ENCODE assay signal across 36 cellular contexts in the genomic region with DNA sequence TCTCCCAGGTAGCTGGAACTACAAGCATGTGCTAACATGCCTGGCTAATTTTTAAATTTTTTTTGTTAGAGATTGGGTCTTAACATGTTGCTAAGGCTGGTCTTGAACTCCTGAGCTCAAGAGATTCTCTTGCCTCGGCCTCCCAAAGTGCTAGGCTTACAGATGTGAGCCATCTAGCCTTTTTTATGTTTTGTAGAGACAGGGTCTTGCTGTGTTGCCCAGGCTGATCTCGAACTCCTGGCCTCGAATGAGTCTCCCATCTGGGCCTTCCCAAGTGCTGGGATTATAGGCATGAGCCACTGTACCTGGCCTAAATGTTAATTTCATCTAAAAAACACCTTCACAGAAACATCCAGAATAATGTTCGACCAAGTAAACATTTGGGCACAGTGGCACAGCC. TPM values are rescaled to one million over a fixed set of nuclear protein-coding genes. Genes with fewer than 3 reads are reported as not detected.
DNase-seq lines count a peak whose midpoint lies in the region; ATAC-seq, FAIRE-seq and TF ChIP-seq lines count a peak whose summit lies in the region.
"Had no signal": no experiment of that assay in that cellular context is flagged by ENCODE, and none has a peak within 500 bp of the region (broad histone marks: within the 10 kb centered on the region; RNA-seq: fewer than 3 reads in every experiment).

No MANE protein-coding gene starts in this region.

- peaks cover 8% of the 10 kb centered on the region for H3K9me3 Mint-ChIP-seq in WTC11
- no peaks in the 10 kb centered on the region for H3K9me3 Mint-ChIP-seq in chondrocyte (ENCODE audit: low read depth)
- H3K9me3 Mint-ChIP-seq in CD8-positive, alpha-beta memory T cell = peaks cover 0 to 2% (median 0%) of the 10 kb centered on the region in 5 donors
- H3K9me3 Mint-ChIP-seq: CD4-positive, alpha-beta T cell; CD8-positive, alpha-beta T cell had no signal

- H3K4me3 Mint-ChIP-seq in WTC11 (no peak overlapping the region), chondrocyte (ENCODE audit: unreplicated experiment) (no peak overlapping the region)
- H3K4me3 Mint-ChIP-seq in CD8-positive, alpha-beta memory T cell = no peak overlapping the region
- H3K4me3 Mint-ChIP-seq: B cell; CD14-positive monocyte; CD4-positive, alpha-beta memory T cell; CD4-positive, alpha-beta T cell; CD4-positive, CD25-positive, alpha-beta regulatory T cell; CD8-positive, alpha-beta T cell had no signal

- H3K4ac ChIP-seq in trophoblast cell (ENCODE audit: low read depth, low read length) (peak overlapping the region; percentile 90), mesenchymal stem cell (ENCODE audit: low read depth in 1 of 2, low read length in 2 of 2) (no peak overlapping the region)

- H2BK5ac ChIP-seq in trophoblast cell (ENCODE audit: low read depth, low read length, poor library complexity) (no peak overlapping the region), mesenchymal stem cell (ENCODE audit: low read depth, low read length, poor library complexity, severe bottlenecking) (no peak overlapping the region)

- no peak for DNase-seq in WTC11 (ENCODE audit: low spot score)
- DNase-seq in K562 (ENCODE audit: extremely low read depth in 1 of 4, low spot score in 3 of 4) = no peak
- no peak for DNase-seq in chondrocyte (ENCODE audit: low spot score)
- no peak for DNase-seq in trophoblast cell
- DNase-seq in activated CD8-positive, alpha-beta memory T cell treated with anti-CD3 and anti-CD28 coated beads, Interleukin-2, amount 50 U/mL, for 48 hours = no peak
- DNase-seq in NCI-H510A treated with DMSO at 0.1 percent for 48 hours (lab: John Stamatoyannopoulos, UW) = no peak
- DNase-seq in mesenchymal stem cell = no peak
- no peak for DNase-seq in CD8-positive, alpha-beta memory T cell
- DNase-seq: 8988T; ACHN; AML-193; BE2C; C1 segment of cervical spinal cord; Caco-2; Calu3; CD4-positive, alpha-beta memory T cell; CD4-positive, alpha-beta T cell; CD4-positive, CD25-positive, alpha-beta regulatory T cell; CD8-positive, alpha-beta T cell; COR-L47; DMS 273 treated with DMSO at 0.1 percent for 48 hours; DMS153; DMS53; DMS79; DMS79 treated with DMSO at 0.1 percent for 48 hours; DND-41; EL had no signal

- H3K79me1 ChIP-seq in trophoblast cell (ENCODE audit: low read length) = no peaks in the 10 kb centered on the region
- peaks cover 36% of the 10 kb centered on the region for H3K79me1 ChIP-seq in mesenchymal stem cell (replicated peaks; ENCODE audit: low read length, poor library complexity, severe bottlenecking)

- TF ChIP-seq POLR2A in K562 (conservative IDR thresholded peaks at IDR 0.05) = no peak

- H3K4me1 Mint-ChIP-seq in WTC11 = peaks cover 38% of the 10 kb centered on the region
- H3K4me1 Mint-ChIP-seq in chondrocyte (ENCODE audit: low read depth) = peaks cover 37% of the 10 kb centered on the region
- H3K4me1 Mint-ChIP-seq in CD8-positive, alpha-beta memory T cell = no peaks in the 10 kb centered on the region
- H3K4me1 Mint-ChIP-seq: B cell; CD14-positive monocyte; CD4-positive, alpha-beta memory T cell; CD4-positive, CD25-positive, alpha-beta regulatory T cell had no signal

- ATAC-seq in WTC11 = no peak
- ATAC-seq in K562 = no peak
- ATAC-seq: A549; CD8-positive, alpha-beta T cell had no signal

- no peak overlapping the region for H3K14ac ChIP-seq in trophoblast cell (ENCODE audit: low read length)
- no peak overlapping the region for H3K14ac ChIP-seq in mesenchymal stem cell (ENCODE audit: low read length in 2 of 2)

- H2AK5ac ChIP-seq in trophoblast cell (ENCODE audit: low read length) = no peak overlapping the region
- H2AK5ac ChIP-seq in mesenchymal stem cell (ENCODE audit: low read length, severe bottlenecking) = no peak overlapping the region

- no TSS peak for BruUV-seq in K562 (replicated peaks; lab: Mats Ljungman, UMichigan)

- H3K4me2 ChIP-seq in K562 (ENCODE audit: insufficient read depth, low read length) (no peak overlapping the region), trophoblast cell (ENCODE audit: low read length) (no peak overlapping the region), mesenchymal stem cell (ENCODE audit: low read length, poor library complexity, severe bottlenecking) (no peak overlapping the region)
- H3K4me2 ChIP-seq: A549; BLaER1; BLaER1 treated with 17β-estradiol and CSF1 and Interleukin-3, amounts not matched to agents 10 nM and 100 nM had no signal

- H3K23ac ChIP-seq in trophoblast cell (ENCODE audit: low read length) = no peak overlapping the region
- no peak overlapping the region for H3K23ac ChIP-seq in mesenchymal stem cell (ENCODE audit: low read length in 2 of 2)

- H2AFZ ChIP-seq in K562 (ENCODE audit: low read depth, low read length) (no peak overlapping the region), trophoblast cell (ENCODE audit: insufficient read depth, low read length, poor library complexity) (no peak overlapping the region), mesenchymal stem cell (ENCODE audit: low read depth, low read length) (no peak overlapping the region)

- H4K20me1 ChIP-seq in K562 (replicated peaks; ENCODE audit: control insufficient read depth, insufficient read depth, low read length) = no peaks in the 10 kb centered on the region

- H3K79me2 ChIP-seq in K562 (ENCODE audit: control insufficient read depth, insufficient read depth, low read length) = peaks cover 19% of the 10 kb centered on the region; the same call in 2 of the 3 replicates
- H3K79me2 ChIP-seq in trophoblast cell (ENCODE audit: control insufficient read depth, insufficient read depth, low read length, poor library complexity) = peaks cover 12% of the 10 kb centered on the region

- TF ChIP-seq RAD21 in K562 (CRISPR knock-in tag; conservative IDR thresholded peaks at IDR 0.05 in 1 of 2, IDR thresholded peaks at IDR 0.05 in 1 of 2) = no peak

- H3K9me3 ChIP-seq in K562 (replicated peaks; ENCODE audit: control insufficient read depth, insufficient read depth, low read depth, low read length) = no peaks in the 10 kb centered on the region
- H3K9me3 ChIP-seq in trophoblast cell (ENCODE audit: insufficient read depth, low read depth, low read length) = no peaks in the 10 kb centered on the region
- no peaks in the 10 kb centered on the region for H3K9me3 ChIP-seq in mesenchymal stem cell (ENCODE audit: control insufficient read depth, low read length)
- no peaks in the 10 kb centered on the region for H3K9me3 ChIP-seq in CD8-positive, alpha-beta memory T cell (ENCODE audit: low read length)
- H3K9me3 ChIP-seq: A549, BE2C, Caco-2 had no signal

- H3K4me1 ChIP-seq in K562 (replicated peaks in 1 of 2; ENCODE audit: control insufficient read depth in 2 of 2, insufficient read depth in 2 of 2, low read length in 2 of 2) (peaks cover 0 to 29% of the 10 kb centered on the region in 2 experiments; a peak in 3 of 5 replicates), trophoblast cell (ENCODE audit: control insufficient read depth in 1 of 2, insufficient read depth in 2 of 2, low read length in 2 of 2) (peaks cover 0 to 5% of the 10 kb centered on the region in 2 experiments), mesenchymal stem cell (ENCODE audit: control insufficient read depth, insufficient read depth, low read depth, low read length) (no peaks in the 10 kb centered on the region)
- no peaks in the 10 kb centered on the region for H3K4me1 ChIP-seq in CD8-positive, alpha-beta memory T cell (ENCODE audit: insufficient read depth, low read length)
- H3K4me1 ChIP-seq: A549, BE2C, BLaER1 had no signal

- H3K9ac ChIP-seq in K562 (ENCODE audit: insufficient read depth in 1 of 2, low read depth in 2 of 2, low read length in 2 of 2) (no peak overlapping the region), trophoblast cell (ENCODE audit: low read length) (no peak overlapping the region), mesenchymal stem cell (ENCODE audit: low read length) (no peak overlapping the region)
- H3K9ac ChIP-seq: BLaER1; BLaER1 treated with 17β-estradiol and CSF1 and Interleukin-3, amounts not matched to agents 10 nM and 100 nM had no signal

- WGBS in K562 (ENCODE audit: insufficient coverage, low coverage, missing lambda C conversion rate) = 89% methylated on average over 4 of the region's 4 CpGs
- WGBS in trophoblast cell (ENCODE audit: extremely low coverage, insufficient coverage, insufficient read length) = no CpG with 5 or more reads among the region's 4 CpGs
- 100% methylated on average over 4 of the region's 4 CpGs for WGBS in mesenchymal stem cell

- H3K36me3 ChIP-seq in K562 (ENCODE audit: control insufficient read depth, insufficient read depth, low read length) (no peaks in the 10 kb centered on the region), trophoblast cell (ENCODE audit: control insufficient read depth in 1 of 2, insufficient read depth in 2 of 2, low read length in 2 of 2) (peaks cover 0 to 3% of the 10 kb centered on the region in 2 experiments), mesenchymal stem cell (ENCODE audit: control insufficient read depth in 1 of 2, insufficient read depth in 2 of 2, low read depth in 1 of 2, low read length in 2 of 2) (peaks cover 0 to 3% of the 10 kb centered on the region in 2 experiments)
- no peaks in the 10 kb centered on the region for H3K36me3 ChIP-seq in CD8-positive, alpha-beta memory T cell (ENCODE audit: insufficient read depth, low read length)
- H3K36me3 ChIP-seq: BE2C had no signal

- no peak for FAIRE-seq in K562 (lab: Jason Lieb, UNC)
- FAIRE-seq: A204.1, A549, D721Med had no signal

- H4K12ac ChIP-seq in trophoblast cell (ENCODE audit: low read depth, low read length) = no peak overlapping the region

- H3K36me3 Mint-ChIP-seq in WTC11 = peaks cover 10% of the 10 kb centered on the region
- H3K36me3 Mint-ChIP-seq in chondrocyte (ENCODE audit: low read depth) = no peaks in the 10 kb centered on the region
- H3K36me3 Mint-ChIP-seq in CD8-positive, alpha-beta memory T cell = no peaks in the 10 kb centered on the region
- H3K36me3 Mint-ChIP-seq: CD4-positive, CD25-positive, alpha-beta regulatory T cell; CD8-positive, alpha-beta T cell had no signal

- H2BK12ac ChIP-seq in trophoblast cell (ENCODE audit: low read length) = no peak overlapping the region
- H2BK12ac ChIP-seq in mesenchymal stem cell (ENCODE audit: low read length in 2 of 2) = no peak overlapping the region

- TF ChIP-seq EP300 in K562 (IDR thresholded peaks at IDR 0.05; ENCODE audit: low read length) = no peak

- H4K8ac ChIP-seq in trophoblast cell (ENCODE audit: low read depth, low read length) (no peak overlapping the region), mesenchymal stem cell (ENCODE audit: low read length) (no peak overlapping the region)

- H3K27me3 Mint-ChIP-seq in WTC11 (ENCODE audit: low read depth) (no peaks in the 10 kb centered on the region), chondrocyte (ENCODE audit: low read depth) (no peaks in the 10 kb centered on the region)
- H3K27me3 Mint-ChIP-seq in CD8-positive, alpha-beta memory T cell = peaks cover 8 to 39% of the 10 kb centered on the region in 2 donors
- H3K27me3 Mint-ChIP-seq: B cell; CD4-positive, alpha-beta T cell had no signal

- no peak overlapping the region for H2BK15ac ChIP-seq in mesenchymal stem cell (ENCODE audit: low read depth, poor library complexity, severe bottlenecking)

- H3K27me3 ChIP-seq in K562 (ENCODE audit: control insufficient read depth in 2 of 2, insufficient read depth in 2 of 2, low read length in 2 of 2) (no peaks in the 10 kb centered on the region), trophoblast cell (ENCODE audit: insufficient read depth, low read length) (no peaks in the 10 kb centered on the region), mesenchymal stem cell (ENCODE audit: control insufficient read depth in 1 of 2, insufficient read depth in 1 of 2, low read length in 2 of 2) (no peaks in the 10 kb centered on the region)
- H3K27me3 ChIP-seq in CD8-positive, alpha-beta memory T cell (ENCODE audit: insufficient read depth, low read length, poor library complexity, severe bottlenecking) = no peaks in the 10 kb centered on the region
- H3K27me3 ChIP-seq: BE2C; BLaER1; BLaER1 treated with 17β-estradiol and CSF1 and Interleukin-3, amounts not matched to agents 10 nM and 100 nM had no signal

- H3K18ac ChIP-seq in trophoblast cell (ENCODE audit: low read length) = no peak overlapping the region
- no peak overlapping the region for H3K18ac ChIP-seq in mesenchymal stem cell (ENCODE audit: low read depth in 1 of 2, low read length in 2 of 2)

- H4K91ac ChIP-seq in trophoblast cell (ENCODE audit: low read depth, low read length) = no peak overlapping the region
- H4K91ac ChIP-seq in mesenchymal stem cell (ENCODE audit: low read length) = no peak overlapping the region

- no peak overlapping the region for H3K4me3 ChIP-seq in K562
- no peak overlapping the region for H3K4me3 ChIP-seq in trophoblast cell (ENCODE audit: low read depth, low read length)
- no peak overlapping the region for H3K4me3 ChIP-seq in mesenchymal stem cell (ENCODE audit: insufficient read depth in 1 of 2, low read depth in 1 of 2, low read length in 2 of 2)
- H3K4me3 ChIP-seq in CD8-positive, alpha-beta memory T cell (ENCODE audit: low read length) = no peak overlapping the region
- H3K4me3 ChIP-seq: A549; BLaER1; BLaER1 treated with 17β-estradiol and CSF1 and Interleukin-3, amounts not matched to agents 10 nM and 100 nM had no signal

- CTCF ChIA-PET in WTC11 (lab: Charles Lee) (interaction anchor here (0.7 kb wide), 1 partner anchor 347 kb away, joined by 3 read pairs; no protein-coding TSS in a partner anchor), K562 (lab: Yijun Ruan, JAX; ENCODE audit: low intra/inter-chr PET ratio) (no interaction called here)
- CTCF ChIA-PET in CD8-positive, alpha-beta memory T cell (lab: Charles Lee) = no interaction called here

- intact Hi-C loops in K562 (cut with micrococcal nuclease) = no loop called here

- H3K27ac ChIP-seq in K562 (ENCODE audit: extremely low read depth, low read depth, low read length) (no peak overlapping the region), trophoblast cell (ENCODE audit: low read depth, low read length) (no peak overlapping the region), mesenchymal stem cell (ENCODE audit: low read length, poor library complexity, severe bottlenecking) (no peak overlapping the region)
- no peak overlapping the region for H3K27ac ChIP-seq in CD8-positive, alpha-beta memory T cell (ENCODE audit: low read depth, low read length)
- H3K27ac ChIP-seq: 22Rv1; A549; BLaER1; BLaER1 treated with 17β-estradiol and CSF1 and Interleukin-3, amounts not matched to agents 10 nM and 100 nM; C4-2B had no signal

- TF ChIP-seq CTCF in WTC11 (IDR thresholded peaks at IDR 0.05) (no peak), K562 (IDR thresholded peaks at IDR 0.05 in 2 of 3, conservative IDR thresholded peaks at IDR 0.05 in 1 of 3; ENCODE audit: insufficient read depth in 2 of 3, low read depth in 1 of 3, low read length in 3 of 3) (no peak), chondrocyte (IDR thresholded peaks at IDR 0.05) (no peak)

- H2BK120ac ChIP-seq in trophoblast cell (ENCODE audit: insufficient read depth, low read length, poor library complexity) = no peak overlapping the region
- no peak overlapping the region for H2BK120ac ChIP-seq in mesenchymal stem cell (ENCODE audit: low read depth, low read length)

- POLR2A ChIA-PET in WTC11 (lab: Charles Lee) (no interaction called here), K562 (lab: Yijun Ruan, JAX) (interaction anchor here (0.8 kb wide), 1 partner anchor 151 kb away, joined by 3 read pairs; a partner anchor contains a TSS)
- POLR2A ChIA-PET in CD8-positive, alpha-beta memory T cell (lab: Charles Lee) = no interaction called here

- in situ Hi-C loops in K562 (cut with MboI) = no loop called here

- no peaks in the 10 kb centered on the region for H3K9me1 ChIP-seq in K562 (ENCODE audit: control insufficient read depth, insufficient read depth, low read length)

- no peak overlapping the region for H3K27ac Mint-ChIP-seq in WTC11
- H3K27ac Mint-ChIP-seq in chondrocyte (ENCODE audit: unreplicated experiment) = peak overlapping the region; percentile 22
- H3K27ac Mint-ChIP-seq in CD8-positive, alpha-beta memory T cell = no peak overlapping the region
- H3K27ac Mint-ChIP-seq: B cell; CD14-positive monocyte; CD4-positive, alpha-beta memory T cell; CD4-positive, alpha-beta T cell; CD4-positive, CD25-positive, alpha-beta regulatory T cell; CD8-positive, alpha-beta T cell had no signal

RNA-seq across cellular contexts. Expression of a gene that starts 48.6 kb away (rescaled TPM):
- 79.1 to 81.8 TPM (median 79.6 TPM) in 3 replicates for total RNA-seq in WTC11 (2021)
- total RNA-seq in K562 (2011; cell fraction: chromatin; rRNA removed; ENCODE audit: low replicate concordance) = 2.6 and 11.8 TPM in 2 replicates
- total RNA-seq in K562 (2011; cell fraction: nucleolus; rRNA removed) = 1.0 and 2.1 TPM in 2 replicates
- 5.1 and 7.2 TPM in 2 replicates for total RNA-seq in K562 (2011; cell fraction: nucleoplasm; rRNA removed)
- 4.4 and 5.9 TPM in 2 replicates for total RNA-seq in K562 (2014; rRNA removed)
- total RNA-seq in K562 (2014; rRNA removed; fragmentation: Illumina TruSeq; extraction: Trizol) = 6.1 and 6.6 TPM in 2 replicates
- 5.3 and 6.1 TPM in 2 replicates for total RNA-seq in K562 (2015; rRNA removed; fragmentation: Illumina TruSeq; extraction: Trizol)
- total RNA-seq in K562 (2021) = 4.4 TPM in 2 replicates
- 6.9 and 9.6 TPM in 2 replicates for polyA plus RNA-seq in K562 (2011; rRNA removed)
- polyA plus RNA-seq in K562 (2011; cell fraction: cytosol; rRNA removed) = 1.4 and 4.7 TPM in 2 replicates
- polyA plus RNA-seq in K562 (2011; cell fraction: nucleus; rRNA removed) = 6.6 and 16.4 TPM in 2 replicates
- polyA plus RNA-seq in K562 (2012) = 3.7 and 4.0 TPM in 2 replicates
- polyA plus RNA-seq in K562 (2014; fragmentation: Illumina TruSeq; extraction: Trizol) = 5.9 and 6.7 TPM in 2 replicates
- polyA plus RNA-seq in K562 (2014; fragmentation: Nextera tagmentation; extraction: Ambion mirVana) = 1 to 10 TPM; 1.4 to 2.3 TPM
- polyA plus RNA-seq in K562 (2014; rRNA removed) = 4.1 and 4.7 TPM in 2 replicates
- polyA minus RNA-seq in K562 (2011; rRNA and poly(A)+ RNA removed) = 10.4 and 19.9 TPM in 2 replicates
- 2.9 and 3.9 TPM in 2 replicates for polyA minus RNA-seq in K562 (2011; cell fraction: cytosol; rRNA and poly(A)+ RNA removed)
- polyA minus RNA-seq in K562 (2011; cell fraction: nucleus; rRNA and poly(A)+ RNA removed) = 6.1 and 20.2 TPM in 2 replicates
- total RNA-seq in chondrocyte = 46.8 to 48.3 TPM (median 47.3 TPM) in 3 replicates
- 82.4 and 84.4 TPM in 2 replicates for polyA plus RNA-seq in trophoblast cell (2013)
- 20.3 TPM for polyA plus RNA-seq in mesenchymal stem cell (2013, experiment 1 of 2)
- 20.5 TPM for polyA plus RNA-seq in mesenchymal stem cell (2013, experiment 2 of 2)
- total RNA-seq in CD8-positive, alpha-beta memory T cell = 1 to 10 TPM in 1 of 2 experiments, under 1 TPM in 1; 0.91 to 1.1 TPM
- 0.17 TPM for polyA plus RNA-seq in CD8-positive, alpha-beta memory T cell
